In the genomic region with DNA sequence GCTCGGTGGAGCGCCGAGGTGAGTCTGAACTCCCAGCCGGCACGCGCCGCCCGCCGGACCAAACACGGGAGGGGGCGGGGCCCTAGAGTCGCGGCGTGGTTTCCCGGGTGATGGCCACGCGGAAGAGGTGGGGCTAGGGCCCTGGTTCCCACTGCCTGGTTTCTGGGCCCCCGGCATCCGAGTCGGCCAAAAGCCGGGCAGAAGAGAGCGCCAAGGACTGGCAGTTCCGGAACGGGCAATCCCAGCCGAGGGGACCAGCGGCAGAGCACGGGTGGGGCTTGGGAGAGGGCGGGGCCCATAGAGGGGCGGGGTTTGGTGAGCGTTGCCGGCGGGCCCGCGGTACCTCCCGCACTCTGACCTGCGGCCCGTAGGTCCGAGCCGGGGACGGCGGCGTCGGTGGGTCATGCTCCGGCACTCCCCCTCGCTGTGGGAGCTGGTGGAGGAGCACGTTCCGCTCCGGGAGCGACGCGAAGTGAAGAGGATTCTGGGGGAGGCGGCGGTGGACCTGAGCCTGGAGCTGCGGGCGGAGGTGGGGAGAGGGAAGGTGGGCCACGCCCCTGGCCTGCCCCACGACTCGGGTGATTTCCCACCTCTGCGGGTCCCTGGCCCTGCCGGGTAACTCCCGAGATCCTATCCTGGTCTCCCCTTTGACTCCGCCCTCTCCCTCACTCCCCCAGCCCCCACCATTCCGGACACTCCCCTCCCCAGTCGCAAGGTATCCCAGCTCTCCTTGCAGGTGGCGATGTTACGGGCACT, we compare ENCODE assay signal across 8 cellular contexts. TPM values are rescaled to one million over a fixed set of nuclear protein-coding genes. Genes with fewer than 3 reads are reported as not detected.
DNase-seq lines count a peak whose midpoint lies in the region; ATAC-seq and TF ChIP-seq lines count a peak whose summit lies in the region.

Gene CCDC24, plus strand, starts transcription at position 124 of the 756 bp plus-strand sequence. Its CDS starts 280 bp downstream, at position 404.

- H3K27ac Mint-ChIP-seq in activated naive CD8-positive, alpha-beta T cell treated with anti-CD3 and anti-CD28 coated beads, Interleukin-2, amount 10 ng/mL, durations not matched to agents 7 days and 5 days: peak within 1 kb of the TSS; percentile 63

- peak; percentile 76 for ATAC-seq in activated naive CD8-positive, alpha-beta T cell treated with anti-CD3 and anti-CD28 coated beads, Interleukin-2, amount 10 ng/mL, durations not matched to agents 7 days and 5 days (ENCODE audit: low read depth)

- no CpG with 5 or more reads among the region's 66 CpGs for WGBS in trophoblast cell (ENCODE audit: extremely low coverage, insufficient coverage, insufficient read length)
- 0 to 3% methylated on average over 6 to 17 of the region's 66 CpGs for WGBS in transverse colon (ENCODE audit: low coverage in 1 of 2), 2 donors

- peak within 1 kb of the TSS; percentile 61 for H3K9ac ChIP-seq in Loucy (ENCODE audit: low read depth, low read length, poor library complexity, severe bottlenecking)
- H3K9ac ChIP-seq in trophoblast cell (ENCODE audit: low read length): peak within 1 kb of the TSS; percentile 75

- peak within 1 kb of the TSS; percentile 42 for H3K14ac ChIP-seq in trophoblast cell (ENCODE audit: low read length)

- H2AFZ ChIP-seq in Loucy (ENCODE audit: low read length): peak within 1 kb of the TSS; percentile 96
- H2AFZ ChIP-seq in trophoblast cell (ENCODE audit: insufficient read depth, low read length, poor library complexity): peak within 1 kb of the TSS; percentile 89

- H3K4me2 ChIP-seq in DOHH2 (ENCODE audit: low read length) (peak within 1 kb of the TSS; percentile 96), Loucy (ENCODE audit: low read depth, low read length, poor library complexity, severe bottlenecking) (peak within 1 kb of the TSS; percentile 75), trophoblast cell (ENCODE audit: low read length) (peak within 1 kb of the TSS; percentile 90)

- POLR2A ChIA-PET in activated naive CD8-positive, alpha-beta T cell treated with anti-CD3 and anti-CD28 coated beads, Interleukin-2, amount 10 ng/mL, durations not matched to agents 7 days and 5 days (lab: Charles Lee): interaction anchor here (3.5 kb wide), 1 partner anchor 16 kb away, joined by 13 read pairs; the partner anchor contains the start of gene ATP6V0B

- intact Hi-C loops in cardiac septum (cut with DNase I) (no loop called here), transverse colon (cut with DNase I; ENCODE audit: low total_unique reads) (no loop called here)

- no peak within 1 kb of the TSS for H3K4ac ChIP-seq in trophoblast cell (ENCODE audit: low read depth, low read length)

- DNase-seq in GOT3 (lab: John Stamatoyannopoulos, UW): peak; percentile 61
- DNase-seq in SKM-1 treated with dmso at 0.1 percent for 144 hours (lab: John Stamatoyannopoulos, UW; ENCODE audit: unreplicated experiment): peak; percentile 66
- peak; percentile 82 for DNase-seq in activated naive CD8-positive, alpha-beta T cell treated with anti-CD3 and anti-CD28 coated beads, Interleukin-2, amount 10 ng/mL, durations not matched to agents 7 days and 5 days
- DNase-seq in cardiac septum (ENCODE audit: low spot score): peak; percentile 93
- peak; percentile 82 to 90 for DNase-seq in trophoblast cell
- peak; percentile 90 for DNase-seq in transverse colon

- H3K27me3 ChIP-seq in DOHH2 (ENCODE audit: control insufficient read depth, low read length) (no peaks in the 10 kb centered on the region), Loucy (ENCODE audit: insufficient read depth, low read length, poor library complexity, severe bottlenecking) (no peaks in the 10 kb centered on the region), trophoblast cell (ENCODE audit: insufficient read depth, low read length) (no peaks in the 10 kb centered on the region), transverse colon (no peaks in the 10 kb centered on the region)

- H4K12ac ChIP-seq in trophoblast cell (ENCODE audit: low read depth, low read length): peak within 1 kb of the TSS; percentile 19

- no peaks in the 10 kb centered on the region for H3K36me3 Mint-ChIP-seq in activated naive CD8-positive, alpha-beta T cell treated with anti-CD3 and anti-CD28 coated beads, Interleukin-2, amount 10 ng/mL, durations not matched to agents 7 days and 5 days

- H3K4me1 ChIP-seq in DOHH2 (ENCODE audit: control insufficient read depth, low read length): peaks cover 47% of the 10 kb centered on the region
- H3K4me1 ChIP-seq in Loucy (ENCODE audit: insufficient read depth, low read length, poor library complexity, severe bottlenecking): peaks cover 10% of the 10 kb centered on the region
- H3K4me1 ChIP-seq in trophoblast cell (ENCODE audit: control insufficient read depth in 1 of 2, insufficient read depth in 2 of 2, low read length in 2 of 2): peaks cover 7 to 9% of the 10 kb centered on the region in 2 experiments
- peaks cover 5 to 32% (median 21%) of the 10 kb centered on the region in 4 donors for H3K4me1 ChIP-seq in transverse colon

- TF ChIP-seq CTCF in DOHH2 (IDR thresholded peaks at IDR 0.05; ENCODE audit: low read depth, low read length, poor library complexity, severe bottlenecking) (no peak), Loucy (conservative IDR thresholded peaks at IDR 0.05; ENCODE audit: low read length) (no peak), transverse colon (IDR thresholded peaks at IDR 0.05) (peak in 1 of 5 experiments; percentile 12)

- TF ChIP-seq EP300 in transverse colon (IDR thresholded peaks at IDR 0.05; ENCODE audit: low read depth): no peak

- peaks cover 13% of the 10 kb centered on the region for H3K4me1 Mint-ChIP-seq in activated naive CD8-positive, alpha-beta T cell treated with anti-CD3 and anti-CD28 coated beads, Interleukin-2, amount 10 ng/mL, durations not matched to agents 7 days and 5 days

- peak within 1 kb of the TSS; percentile 11 for H2BK5ac ChIP-seq in trophoblast cell (ENCODE audit: low read depth, low read length, poor library complexity)

- H3K9me2 ChIP-seq in DOHH2 (replicated peaks; ENCODE audit: control insufficient read depth, low read length) (no peaks in the 10 kb centered on the region), Loucy (replicated peaks; ENCODE audit: low read depth, low read length) (no peaks in the 10 kb centered on the region)

- H4K20me1 ChIP-seq in DOHH2 (ENCODE audit: control insufficient read depth, insufficient read depth, low read depth, low read length): no peaks in the 10 kb centered on the region
- no peaks in the 10 kb centered on the region for H4K20me1 ChIP-seq in Loucy (ENCODE audit: insufficient read depth, low read length, poor library complexity, severe bottlenecking)

- no peak within 1 kb of the TSS for H2AK5ac ChIP-seq in trophoblast cell (ENCODE audit: low read length)

- H3K18ac ChIP-seq in trophoblast cell (ENCODE audit: low read length): peak within 1 kb of the TSS; percentile 68

- no peaks in the 10 kb centered on the region for H3K9me3 Mint-ChIP-seq in activated naive CD8-positive, alpha-beta T cell treated with anti-CD3 and anti-CD28 coated beads, Interleukin-2, amount 10 ng/mL, durations not matched to agents 7 days and 5 days

- peak; percentile 67 for TF ChIP-seq POLR2A in transverse colon (IDR thresholded peaks at IDR 0.05)

- H3K4me3 ChIP-seq in DOHH2 (ENCODE audit: low read length) (peak within 1 kb of the TSS; percentile 73), Loucy (ENCODE audit: low read length, poor library complexity, severe bottlenecking) (peak within 1 kb of the TSS; percentile 74), trophoblast cell (ENCODE audit: low read depth, low read length) (peak within 1 kb of the TSS; percentile 86), transverse colon (peak within 1 kb of the TSS; percentile 31 to 64 (median 58))

- H3K27me3 Mint-ChIP-seq in activated naive CD8-positive, alpha-beta T cell treated with anti-CD3 and anti-CD28 coated beads, Interleukin-2, amount 10 ng/mL, durations not matched to agents 7 days and 5 days: no peaks in the 10 kb centered on the region

- H3F3A ChIP-seq in DOHH2 (ENCODE audit: control insufficient read depth, insufficient read depth) (peaks cover 15% of the 10 kb centered on the region), Loucy (ENCODE audit: low read depth) (no peaks in the 10 kb centered on the region)

- H3K79me2 ChIP-seq in DOHH2 (ENCODE audit: control insufficient read depth, low read length) (no peaks in the 10 kb centered on the region), Loucy (ENCODE audit: insufficient read depth, low read length) (no peaks in the 10 kb centered on the region), trophoblast cell (ENCODE audit: control insufficient read depth, insufficient read depth, low read length, poor library complexity) (peaks cover 2% of the 10 kb centered on the region)

- H3K79me1 ChIP-seq in trophoblast cell (ENCODE audit: low read length): peaks cover 9% of the 10 kb centered on the region

- H3K23ac ChIP-seq in trophoblast cell (ENCODE audit: low read length): no peak within 1 kb of the TSS

- H3K36me3 ChIP-seq in DOHH2 (ENCODE audit: control insufficient read depth, low read length): peaks cover 4% of the 10 kb centered on the region
- H3K36me3 ChIP-seq in Loucy (ENCODE audit: insufficient read depth, low read length): no peaks in the 10 kb centered on the region
- H3K36me3 ChIP-seq in trophoblast cell (ENCODE audit: control insufficient read depth in 1 of 2, insufficient read depth in 2 of 2, low read length in 2 of 2): peaks cover 0 to 3% of the 10 kb centered on the region in 2 experiments
- no peaks in the 10 kb centered on the region for H3K36me3 ChIP-seq in transverse colon

- peak within 1 kb of the TSS; percentile 60 for H4K91ac ChIP-seq in trophoblast cell (ENCODE audit: low read depth, low read length)

- H3K9me3 ChIP-seq in DOHH2 (ENCODE audit: control insufficient read depth, insufficient read depth, low read length) (no peaks in the 10 kb centered on the region), Loucy (ENCODE audit: insufficient read depth, low read depth, low read length) (no peaks in the 10 kb centered on the region), trophoblast cell (ENCODE audit: insufficient read depth, low read depth, low read length) (peaks cover 3% of the 10 kb centered on the region), transverse colon (no peaks in the 10 kb centered on the region)

- H4K8ac ChIP-seq in trophoblast cell (ENCODE audit: low read depth, low read length): peak within 1 kb of the TSS; percentile 85

- in situ Hi-C loops in transverse colon (cut with MboI; ENCODE audit: low pct_ligation_motif_present in 1 of 4, low pct_unique_long_range_greater_than_20kb in 1 of 4, low sequenced_read_pairs in 3 of 4): loop anchor here in 1 of 4 donors (10.0 kb wide), 1 partner anchor 53 kb away; no protein-coding TSS in a partner anchor

- H2BK12ac ChIP-seq in trophoblast cell (ENCODE audit: low read length): no peak within 1 kb of the TSS

- H3K4me3 Mint-ChIP-seq in activated naive CD8-positive, alpha-beta T cell treated with anti-CD3 and anti-CD28 coated beads, Interleukin-2, amount 10 ng/mL, durations not matched to agents 7 days and 5 days: peak within 1 kb of the TSS; percentile 91

- H3K27ac ChIP-seq in DOHH2 (ENCODE audit: low read depth, low read length) (no peak within 1 kb of the TSS), trophoblast cell (ENCODE audit: low read depth, low read length) (peak within 1 kb of the TSS; percentile 3), transverse colon (peak within 1 kb of the TSS; percentile 83 to 88 (median 87))

- peak within 1 kb of the TSS; percentile 7 for H2BK120ac ChIP-seq in trophoblast cell (ENCODE audit: insufficient read depth, low read length, poor library complexity)

RNA-seq across cellular contexts. Expression of gene CCDC24, which starts in this region (rescaled TPM):
- total RNA-seq in activated naive CD8-positive, alpha-beta T cell treated with anti-CD3 and anti-CD28 coated beads, Interleukin-2, amount 10 ng/mL, durations not matched to agents 7 days and 5 days: 1 to 10 TPM; 1.3 to 3.2 TPM
- total RNA-seq in cardiac septum: 1.9 TPM
- 2.4 TPM in 2 replicates for polyA plus RNA-seq in trophoblast cell (2013)
- 10 to 100 TPM; 13.8 to 22.0 (median 17.6) TPM for total RNA-seq in transverse colon
